In the genomic region with DNA sequence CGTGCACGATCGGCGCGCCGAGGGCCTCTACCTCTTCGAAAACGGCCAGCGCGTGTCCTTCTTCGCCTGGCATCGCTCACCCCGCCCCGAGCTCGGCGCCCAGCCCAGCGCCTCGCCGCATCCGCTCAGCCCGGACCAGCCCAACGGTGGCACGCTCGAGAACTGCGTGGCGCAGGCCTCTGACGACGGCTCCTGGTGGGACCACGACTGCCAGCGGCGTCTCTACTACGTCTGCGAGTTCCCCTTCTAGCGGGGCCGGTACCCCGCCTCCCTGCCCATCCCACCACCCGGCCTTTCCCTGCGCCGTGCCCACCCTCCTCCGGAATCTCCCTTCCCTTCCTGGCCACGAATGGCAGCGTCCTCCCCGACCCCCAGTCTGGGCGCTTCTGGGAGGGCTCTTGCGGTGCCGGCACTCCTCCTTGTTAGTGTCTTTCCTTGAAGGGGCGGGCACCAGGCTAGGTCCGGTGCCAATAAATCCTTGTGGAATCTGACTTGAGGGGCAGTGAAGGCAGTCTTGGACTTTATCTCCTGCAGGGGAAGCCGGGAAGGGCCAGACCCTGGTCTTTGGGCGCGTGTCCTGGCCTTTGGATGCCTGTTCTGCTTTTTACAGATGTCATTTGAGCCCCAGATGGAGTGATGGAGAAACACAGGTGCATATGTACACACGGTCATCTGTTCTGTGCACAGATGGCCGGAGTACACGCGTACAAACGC, we compare ENCODE assay signal across 9 cellular contexts. TPM values are rescaled to one million over a fixed set of nuclear protein-coding genes. Genes with fewer than 3 reads are reported as not detected.
DNase-seq lines count a peak whose midpoint lies in the region; ATAC-seq and TF ChIP-seq lines count a peak whose summit lies in the region.
"Had no signal": no experiment of that assay in that cellular context is flagged by ENCODE, and none has a peak within 500 bp of the region (broad histone marks: within the 10 kb centered on the region; RNA-seq: fewer than 3 reads in every experiment).

No MANE protein-coding gene starts in this region.

- H3K27ac Mint-ChIP-seq in H9, result peak overlapping the region in 1 of 3 experiments; percentile 85; a peak in 1 of 7 replicates
- H3K27ac Mint-ChIP-seq in activated CD4-positive, alpha-beta memory T cell treated with anti-CD3 and anti-CD28 coated beads, Interleukin-2, amount 10 ng/mL, durations not matched to agents 7 days and 5 days, result no peak overlapping the region

- no peaks in the 10 kb centered on the region for H3K79me1 ChIP-seq in H9 (ENCODE audit: insufficient read depth, low read depth, low read length, poor library complexity, severe bottlenecking)

- no peak overlapping the region for H4K91ac ChIP-seq in H9 (ENCODE audit: insufficient read length, low read depth, low read length)

- H4K20me1 ChIP-seq in H9 (ENCODE audit: control insufficient read depth, insufficient read depth, insufficient read length) (no peaks in the 10 kb centered on the region), smooth muscle cell (ENCODE audit: low read depth) (no peaks in the 10 kb centered on the region), PC-9 (ENCODE audit: insufficient read depth) (no peaks in the 10 kb centered on the region; the same call in 1 of the 2 replicates)

- H3K36me3 ChIP-seq in left ventricle myocardium inferior (no peaks in the 10 kb centered on the region), smooth muscle cell (ENCODE audit: low read depth) (no peaks in the 10 kb centered on the region), PC-9 (ENCODE audit: low read depth) (no peaks in the 10 kb centered on the region)

- no peak for TF ChIP-seq CTCF in AG09309 (IDR thresholded peaks at IDR 0.05; ENCODE audit: control insufficient read depth, insufficient read depth, low read depth, low read length, missing control alignments)
- no peak for TF ChIP-seq CTCF in H9 (conservative IDR thresholded peaks at IDR 0.05)
- no peak for TF ChIP-seq CTCF in left ventricle myocardium inferior (IDR thresholded peaks at IDR 0.05; ENCODE audit: borderline replicate concordance)
- TF ChIP-seq CTCF in smooth muscle cell (IDR thresholded peaks at IDR 0.05; ENCODE audit: borderline replicate concordance, insufficient read depth, poor library complexity, severe bottlenecking), result no peak
- no peak for TF ChIP-seq CTCF in PC-9 (conservative IDR thresholded peaks at IDR 0.05)

- intact Hi-C loops in left ventricle myocardium inferior (cut with micrococcal nuclease) (no loop called here), PC-9 (cut with micrococcal nuclease; ENCODE audit: unreplicated experiment) (no loop called here)

- H3K27ac ChIP-seq in H9 (ENCODE audit: insufficient read length, low read depth, low read length) (no peak overlapping the region), left ventricle myocardium inferior (replicated peaks) (peak overlapping the region; percentile 69), smooth muscle cell (ENCODE audit: low read depth) (peak overlapping the region; percentile 45), PC-9 (no peak overlapping the region)

- no peak overlapping the region for H4K5ac ChIP-seq in H9 (ENCODE audit: insufficient read length, low read depth, low read length)

- peak overlapping the region; percentile 81 to 94 for H3K4me3 Mint-ChIP-seq in H9
- peak overlapping the region; percentile 70 for H3K4me3 Mint-ChIP-seq in activated CD4-positive, alpha-beta memory T cell treated with anti-CD3 and anti-CD28 coated beads, Interleukin-2, amount 10 ng/mL, durations not matched to agents 7 days and 5 days

- no peaks in the 10 kb centered on the region for H3K23me2 ChIP-seq in H9 (ENCODE audit: insufficient read length, low read depth, low read length, poor library complexity, severe bottlenecking)

- no peak overlapping the region for H2BK20ac ChIP-seq in H9 (ENCODE audit: low read depth, low read length, poor library complexity, severe bottlenecking)

- no peak overlapping the region for H2BK12ac ChIP-seq in H9 (ENCODE audit: insufficient read length, low read depth, low read length)

- H2BK120ac ChIP-seq in H9 (ENCODE audit: low read depth, low read length, poor library complexity, severe bottlenecking), result no peak overlapping the region

- no peaks in the 10 kb centered on the region for H3F3A ChIP-seq in smooth muscle cell (ENCODE audit: low read depth)
- no peaks in the 10 kb centered on the region for H3F3A ChIP-seq in PC-9 (ENCODE audit: insufficient read depth, low read depth)

- H4K8ac ChIP-seq in H9 (replicated peaks; ENCODE audit: insufficient read length, low read depth, low read length), result no peak overlapping the region

- H2AK5ac ChIP-seq in H9 (ENCODE audit: insufficient read length, low read length), result no peak overlapping the region

- no CpG with 5 or more reads among the region's 56 CpGs for WGBS in H9 (ENCODE audit: extremely low coverage, insufficient read length, low lambda C conversion rate)
- 17% methylated on average over 44 of the region's 56 CpGs for WGBS in smooth muscle cell (ENCODE audit: low lambda C conversion rate)

- CTCF ChIA-PET in activated CD4-positive, alpha-beta memory T cell treated with anti-CD3 and anti-CD28 coated beads, Interleukin-2, amount 10 ng/mL, durations not matched to agents 7 days and 5 days (lab: Charles Lee), result interaction anchor here (0.6 to 1.6 kb wide), 12 partner anchors 9 to 368 kb away, joined by 3 to 8 read pairs (median 4); no protein-coding TSS in a partner anchor
- CTCF ChIA-PET in PC-9 (lab: Charles Lee), result no interaction called here

- H2AFZ ChIP-seq in H9 (ENCODE audit: low read length) (no peak overlapping the region), smooth muscle cell (ENCODE audit: low read depth) (peak overlapping the region; percentile 58), PC-9 (no peak overlapping the region)

- H3K4me3 ChIP-seq in AG09309 (ENCODE audit: control insufficient read depth, low read depth, low read length) (peak overlapping the region; percentile 76), left ventricle myocardium inferior (peak overlapping the region; percentile 73), smooth muscle cell (peak overlapping the region; percentile 53), PC-9 (no peak overlapping the region)

- no peak overlapping the region for H2BK5ac ChIP-seq in H9 (ENCODE audit: insufficient read length, low read length)

- H3K4ac ChIP-seq in H9 (ENCODE audit: low read depth, low read length), result no peak overlapping the region

- H3K9ac ChIP-seq in H9 (ENCODE audit: extremely low read depth, insufficient read length, low read length) (peak overlapping the region; percentile 53), smooth muscle cell (ENCODE audit: low read depth) (peak overlapping the region; percentile 48)

- H3K4me1 ChIP-seq in H9 (ENCODE audit: insufficient read depth, low read length) (peaks cover 4% of the 10 kb centered on the region; the same call in 1 of the 2 replicates), left ventricle myocardium inferior (peaks cover 24% of the 10 kb centered on the region), smooth muscle cell (ENCODE audit: low read depth) (peaks cover 14% of the 10 kb centered on the region), PC-9 (replicated peaks; ENCODE audit: insufficient read depth) (no peaks in the 10 kb centered on the region)

- peak overlapping the region; percentile 80 for H3K14ac ChIP-seq in H9 (ENCODE audit: insufficient read depth, low read length)

- no peaks in the 10 kb centered on the region for H3K9me2 ChIP-seq in PC-9 (ENCODE audit: insufficient read depth)

- peak overlapping the region; percentile 52 for H3K4me2 ChIP-seq in H9 (ENCODE audit: insufficient read depth, insufficient read length, low read length)
- H3K4me2 ChIP-seq in smooth muscle cell, result peak overlapping the region; percentile 88
- no peak overlapping the region for H3K4me2 ChIP-seq in PC-9

- no peaks in the 10 kb centered on the region; the same call in 1 of the 2 replicates for H3K27me3 ChIP-seq in H9 (ENCODE audit: insufficient read depth, low read length)
- H3K27me3 ChIP-seq in left ventricle myocardium inferior (ENCODE audit: low read depth), result peaks cover 87% of the 10 kb centered on the region
- H3K27me3 ChIP-seq in smooth muscle cell (ENCODE audit: low read depth), result no peaks in the 10 kb centered on the region
- H3K27me3 ChIP-seq in PC-9 (ENCODE audit: insufficient read depth, low read depth), result peaks cover 61% of the 10 kb centered on the region

- no peak for ATAC-seq in GM21528 (IDR thresholded peaks at IDR 0.05; ENCODE audit: low FRiP score, unreplicated experiment)

- H3K36me3 Mint-ChIP-seq in H9 (ENCODE audit: insufficient read depth in 1 of 3, low read depth in 3 of 3), result no peaks in the 10 kb centered on the region; a peak in 2 of 7 replicates
- H3K36me3 Mint-ChIP-seq in activated CD4-positive, alpha-beta memory T cell treated with anti-CD3 and anti-CD28 coated beads, Interleukin-2, amount 10 ng/mL, durations not matched to agents 7 days and 5 days (ENCODE audit: low read depth), result no peaks in the 10 kb centered on the region

- no TSS peak for BruUV-seq in PC-9 (replicated peaks; lab: Mats Ljungman, UMichigan)

- H3K9me3 ChIP-seq in H9 (ENCODE audit: control insufficient read depth, low read depth, low read length) (no peaks in the 10 kb centered on the region), left ventricle myocardium inferior (replicated peaks) (no peaks in the 10 kb centered on the region), smooth muscle cell (replicated peaks; ENCODE audit: low read depth) (no peaks in the 10 kb centered on the region), PC-9 (ENCODE audit: insufficient read depth, low read depth) (no peaks in the 10 kb centered on the region; the same call in 1 of the 2 replicates)

- H3T11ph ChIP-seq in H9 (ENCODE audit: low read length), result no peak overlapping the region

- POLR2A ChIA-PET in activated CD4-positive, alpha-beta memory T cell treated with anti-CD3 and anti-CD28 coated beads, Interleukin-2, amount 10 ng/mL, durations not matched to agents 7 days and 5 days (lab: Charles Lee), result interaction anchor here (0.8 to 1.5 kb wide), 3 partner anchors 73 to 700 kb away, joined by 3 read pairs; a partner anchor contains a TSS
- POLR2A ChIA-PET in PC-9 (lab: Charles Lee; ENCODE audit: unreplicated experiment), result no interaction called here

- no peaks in the 10 kb centered on the region for H3K79me2 ChIP-seq in H9 (ENCODE audit: insufficient read depth, low read length)
- H3K79me2 ChIP-seq in smooth muscle cell (ENCODE audit: low read depth), result peaks cover 8% of the 10 kb centered on the region
- no peaks in the 10 kb centered on the region for H3K79me2 ChIP-seq in PC-9 (ENCODE audit: low read depth)

- H3K4me1 Mint-ChIP-seq in H9, result peaks cover 37 to 57% of the 10 kb centered on the region in 2 experiments
- peaks cover 20% of the 10 kb centered on the region for H3K4me1 Mint-ChIP-seq in activated CD4-positive, alpha-beta memory T cell treated with anti-CD3 and anti-CD28 coated beads, Interleukin-2, amount 10 ng/mL, durations not matched to agents 7 days and 5 days

- no peak overlapping the region for H2BK15ac ChIP-seq in H9 (ENCODE audit: low read depth, low read length)

- no peak overlapping the region for H3K56ac ChIP-seq in H9 (ENCODE audit: insufficient read length, low read depth, low read length)

- H3K9me3 Mint-ChIP-seq in H9, result no peaks in the 10 kb centered on the region; a peak in 1 of 5 replicates
- no peaks in the 10 kb centered on the region for H3K9me3 Mint-ChIP-seq in activated CD4-positive, alpha-beta memory T cell treated with anti-CD3 and anti-CD28 coated beads, Interleukin-2, amount 10 ng/mL, durations not matched to agents 7 days and 5 days

- DNase-seq in AG09309 (ENCODE audit: low read depth) (no peak), H9 (no peak), left ventricle myocardium inferior (no peak), smooth muscle cell (lab: John Stamatoyannopoulos, UW; ENCODE audit: unreplicated experiment) (no peak), PC-9 (no peak)
- no peak for DNase-seq in activated CD4-positive, alpha-beta memory T cell treated with anti-CD3 and anti-CD28 coated beads, Interleukin-2, amount 10 ng/mL, durations not matched to agents 7 days and 5 days
- no peak for DNase-seq in activated CD8-positive, alpha-beta memory T cell treated with anti-CD3 and anti-CD28 coated beads, Interleukin-2, amount 50 U/mL, for 4 hours

- H3K23ac ChIP-seq in H9 (ENCODE audit: insufficient read length, low read depth, low read length), result no peak overlapping the region

- H3K18ac ChIP-seq in H9 (ENCODE audit: insufficient read length, low read depth, low read length), result peak overlapping the region; percentile 63

- peaks cover 67% of the 10 kb centered on the region for H3K27me3 Mint-ChIP-seq in H9 (ENCODE audit: low read depth)
- H3K27me3 Mint-ChIP-seq in activated CD4-positive, alpha-beta memory T cell treated with anti-CD3 and anti-CD28 coated beads, Interleukin-2, amount 10 ng/mL, durations not matched to agents 7 days and 5 days, result peaks cover 38% of the 10 kb centered on the region

RNA-seq across cellular contexts. Expression of a gene that starts 2.2 kb away (rescaled TPM):
- 3.8 and 3.9 TPM in 2 replicates for total RNA-seq in H9 (2021)
- under 1 TPM; 0.43 to 0.65 TPM for total RNA-seq in activated CD4-positive, alpha-beta memory T cell treated with anti-CD3 and anti-CD28 coated beads, Interleukin-2, amount 10 ng/mL, durations not matched to agents 7 days and 5 days
- 6.2 TPM for total RNA-seq in left ventricle myocardium inferior
- 48.3 and 53.4 TPM in 2 replicates for total RNA-seq in smooth muscle cell
- 138 and 155 TPM in 2 replicates for polyA plus RNA-seq in smooth muscle cell
- total RNA-seq in PC-9 (2021), result not detected in 2 replicates

RNA-seq across cellular contexts. Expression of a gene that starts 5.8 kb away (rescaled TPM):
- 1.4 and 1.7 TPM in 2 replicates for total RNA-seq in H9 (2021)
- total RNA-seq in activated CD4-positive, alpha-beta memory T cell treated with anti-CD3 and anti-CD28 coated beads, Interleukin-2, amount 10 ng/mL, durations not matched to agents 7 days and 5 days, result not detected
- total RNA-seq in left ventricle myocardium inferior, result 0.25 TPM
- 2.1 and 4.1 TPM in 2 replicates for total RNA-seq in smooth muscle cell
- 1.0 and 1.8 TPM in 2 replicates for polyA plus RNA-seq in smooth muscle cell
- not detected in 2 replicates for total RNA-seq in PC-9 (2021)

RNA-seq across cellular contexts. Expression of a gene that starts 44.9 kb away (rescaled TPM):
- total RNA-seq in H9 (2021) (not detected in 2 replicates), left ventricle myocardium inferior (not detected), smooth muscle cell (not detected in 2 replicates), PC-9 (2021) (not detected in 2 replicates)
- not detected for total RNA-seq in activated CD4-positive, alpha-beta memory T cell treated with anti-CD3 and anti-CD28 coated beads, Interleukin-2, amount 10 ng/mL, durations not matched to agents 7 days and 5 days
- not detected in 2 replicates for polyA plus RNA-seq in smooth muscle cell
- total RNA-seq: glomerular endothelial cell had no signal

Comparison
In these comparisons a context has a peak if more than half of its experiments do, and no peak if none do; other contexts are left out.
1. H3K27ac ChIP-seq: peak in left ventricle myocardium inferior (single experiment) and smooth muscle cell (single experiment); none in H9 (single experiment) and PC-9 (single experiment).